1 cellular context compared by ENCODE assay signal in genomic region chr11:86069408-86070086, GRCh38.
A peak's percentile ranks its signal among the peaks of the same experiment; 100 is the strongest.
TF ChIP-seq lines count a peak whose summit lies in the region.

No MANE protein-coding gene starts in this region.

TF ChIP-seq in K562, 482 proteins besides CTCF, POLR2A, EP300 and RAD21 (continued from another document and continues in another):
- no peak for TF ChIP-seq E2F5 (CRISPR knock-in tag; IDR thresholded peaks at IDR 0.05)
- TF ChIP-seq BRCA1 (IDR thresholded peaks at IDR 0.05) = no peak
- TF ChIP-seq BRCA1 (CRISPR knock-in tag; IDR thresholded peaks at IDR 0.05) = no peak
- TF ChIP-seq EP400 (IDR thresholded peaks at IDR 0.05) = peak; percentile 74
- no peak for TF ChIP-seq SRSF9 (IDR thresholded peaks at IDR 0.05; ENCODE audit: borderline replicate concordance, low read depth, low read length)
- 0 out of 2 replicates have a peak, but pooled peaks have one; percentile 14 for TF ChIP-seq CC2D1A (IDR thresholded peaks at IDR 0.05)
- no peak for TF ChIP-seq RNF2 (IDR thresholded peaks at IDR 0.05)
- TF ChIP-seq ZBTB9 (CRISPR knock-in tag; IDR thresholded peaks at IDR 0.05) = no peak
- TF ChIP-seq ZNF589 (CRISPR knock-in tag; IDR thresholded peaks at IDR 0.05; ENCODE audit: low read depth) = peak; percentile 61; the same call in 1 of the 2 replicates
- TF ChIP-seq LEF1 (IDR thresholded peaks at IDR 0.05) = no peak
- no peak for TF ChIP-seq RBM25 (IDR thresholded peaks at IDR 0.05; ENCODE audit: low read depth, low read length, severe bottlenecking)
- no peak for TF ChIP-seq ZC3H8 (IDR thresholded peaks at IDR 0.05)
- TF ChIP-seq HMBOX1 (IDR thresholded peaks at IDR 0.05) = peak; percentile 52
- no peak for TF ChIP-seq ZNF165 (CRISPR knock-in tag; IDR thresholded peaks at IDR 0.05; ENCODE audit: borderline replicate concordance)
- 0 out of 2 replicates have a peak, but pooled peaks have one; percentile 24 for TF ChIP-seq ZBTB12 (CRISPR knock-in tag; IDR thresholded peaks at IDR 0.05)
- TF ChIP-seq USF1 (CRISPR knock-in tag; IDR thresholded peaks at IDR 0.05) = no peak
- TF ChIP-seq NRF1 (conservative IDR thresholded peaks at IDR 0.05 in 1 of 2, IDR thresholded peaks at IDR 0.05 in 1 of 2) = no peak
- TF ChIP-seq TRIM24 (IDR thresholded peaks at IDR 0.05) = no peak
- no peak for TF ChIP-seq ZNF354B (CRISPR knock-in tag; IDR thresholded peaks at IDR 0.05)
- no peak for TF ChIP-seq DDX20 (tag; IDR thresholded peaks at IDR 0.05; ENCODE audit: low read depth)
- TF ChIP-seq NBN (IDR thresholded peaks at IDR 0.05; ENCODE audit: low read depth) = peak; percentile 88; the same call in 1 of the 2 replicates
- TF ChIP-seq CREB3 (tag; conservative IDR thresholded peaks at IDR 0.05; ENCODE audit: low read depth) = peak; percentile 68; the same call in 1 of the 2 replicates
- TF ChIP-seq PREB (CRISPR knock-in tag; IDR thresholded peaks at IDR 0.05) = no peak
- peak; percentile 75 for TF ChIP-seq ARID1B (IDR thresholded peaks at IDR 0.05)
- TF ChIP-seq CSDE1 (IDR thresholded peaks at IDR 0.05) = 0 out of 4 replicates have a peak, but pooled peaks of 1 of the 2 experiments have one; percentile 12
- TF ChIP-seq ATF3 (IDR thresholded peaks at IDR 0.05) = peak; percentile 86
- TF ChIP-seq ATF3 (CRISPR knock-in tag; conservative IDR thresholded peaks at IDR 0.05) = peak; percentile 62
- no peak for TF ChIP-seq ZC3H11A (IDR thresholded peaks at IDR 0.05; ENCODE audit: low read depth, low read length)
- no peak for TF ChIP-seq HDGF (IDR thresholded peaks at IDR 0.05)
- no peak for TF ChIP-seq REST (CRISPR knock-in tag; IDR thresholded peaks at IDR 0.05; ENCODE audit: low read depth)
- no peak for TF ChIP-seq ZNF253 (CRISPR knock-in tag; conservative IDR thresholded peaks at IDR 0.05)
- 0 out of 2 replicates have a peak, but pooled peaks have one; percentile 5 for TF ChIP-seq ZNF740 (CRISPR knock-in tag; IDR thresholded peaks at IDR 0.05)
- TF ChIP-seq ZNF740 (tag; IDR thresholded peaks at IDR 0.05) = no peak; a peak in 1 of 4 replicates
- no peak for TF ChIP-seq ZNF644 (tag; IDR thresholded peaks at IDR 0.05; ENCODE audit: low read depth)
- no peak for TF ChIP-seq TAF15 (IDR thresholded peaks at IDR 0.05; ENCODE audit: low read depth, low read length)
- TF ChIP-seq EGR1 (conservative IDR thresholded peaks at IDR 0.05) = peak; percentile 55; the same call in 1 of the 2 replicates
- no peak for TF ChIP-seq PRPF4 (IDR thresholded peaks at IDR 0.05; ENCODE audit: insufficient read depth, low read depth, low read length, poor library complexity, severe bottlenecking)
- no peak for TF ChIP-seq HBP1 (CRISPR knock-in tag; IDR thresholded peaks at IDR 0.05)
- TF ChIP-seq MNT (conservative IDR thresholded peaks at IDR 0.05) = peak; percentile 57 to 77; a peak in 2 of 4 replicates
- no peak for TF ChIP-seq ADNP (tag; IDR thresholded peaks at IDR 0.05)
- TF ChIP-seq SNIP1 (IDR thresholded peaks at IDR 0.05; ENCODE audit: low read depth) = no peak
